In genomic region chr11:84089072-84090057, GRCh38 we compare ENCODE assay signal across 1 cellular context.
TF ChIP-seq lines count a peak whose summit lies in the region.

No MANE protein-coding gene starts in this region.

TF ChIP-seq in HepG2, 621 proteins besides CTCF, POLR2A, EP300 and RAD21 (continued from another document):
- TF ChIP-seq RERE (CRISPR knock-in tag; IDR thresholded peaks at IDR 0.05; ENCODE audit: low read depth): no peak
- no peak for TF ChIP-seq CSRNP1 (CRISPR knock-in tag; IDR thresholded peaks at IDR 0.05)
- no peak for TF ChIP-seq ETV6 (CRISPR knock-in tag; conservative IDR thresholded peaks at IDR 0.05)
- TF ChIP-seq, protein P1, sequence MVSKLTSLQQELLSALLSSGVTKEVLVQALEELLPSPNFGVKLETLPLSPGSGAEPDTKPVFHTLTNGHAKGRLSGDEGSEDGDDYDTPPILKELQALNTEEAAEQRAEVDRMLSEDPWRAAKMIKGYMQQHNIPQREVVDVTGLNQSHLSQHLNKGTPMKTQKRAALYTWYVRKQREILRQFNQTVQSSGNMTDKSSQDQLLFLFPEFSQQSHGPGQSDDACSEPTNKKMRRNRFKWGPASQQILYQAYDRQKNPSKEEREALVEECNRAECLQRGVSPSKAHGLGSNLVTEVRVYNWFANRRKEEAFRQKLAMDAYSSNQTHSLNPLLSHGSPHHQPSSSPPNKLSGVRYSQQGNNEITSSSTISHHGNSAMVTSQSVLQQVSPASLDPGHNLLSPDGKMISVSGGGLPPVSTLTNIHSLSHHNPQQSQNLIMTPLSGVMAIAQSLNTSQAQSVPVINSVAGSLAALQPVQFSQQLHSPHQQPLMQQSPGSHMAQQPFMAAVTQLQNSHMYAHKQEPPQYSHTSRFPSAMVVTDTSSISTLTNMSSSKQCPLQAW (CRISPR knock-in tag; IDR thresholded peaks at IDR 0.05): no peak
TF ChIP-seq in HepG2: peak in this region for 0.
